In the genomic region with DNA sequence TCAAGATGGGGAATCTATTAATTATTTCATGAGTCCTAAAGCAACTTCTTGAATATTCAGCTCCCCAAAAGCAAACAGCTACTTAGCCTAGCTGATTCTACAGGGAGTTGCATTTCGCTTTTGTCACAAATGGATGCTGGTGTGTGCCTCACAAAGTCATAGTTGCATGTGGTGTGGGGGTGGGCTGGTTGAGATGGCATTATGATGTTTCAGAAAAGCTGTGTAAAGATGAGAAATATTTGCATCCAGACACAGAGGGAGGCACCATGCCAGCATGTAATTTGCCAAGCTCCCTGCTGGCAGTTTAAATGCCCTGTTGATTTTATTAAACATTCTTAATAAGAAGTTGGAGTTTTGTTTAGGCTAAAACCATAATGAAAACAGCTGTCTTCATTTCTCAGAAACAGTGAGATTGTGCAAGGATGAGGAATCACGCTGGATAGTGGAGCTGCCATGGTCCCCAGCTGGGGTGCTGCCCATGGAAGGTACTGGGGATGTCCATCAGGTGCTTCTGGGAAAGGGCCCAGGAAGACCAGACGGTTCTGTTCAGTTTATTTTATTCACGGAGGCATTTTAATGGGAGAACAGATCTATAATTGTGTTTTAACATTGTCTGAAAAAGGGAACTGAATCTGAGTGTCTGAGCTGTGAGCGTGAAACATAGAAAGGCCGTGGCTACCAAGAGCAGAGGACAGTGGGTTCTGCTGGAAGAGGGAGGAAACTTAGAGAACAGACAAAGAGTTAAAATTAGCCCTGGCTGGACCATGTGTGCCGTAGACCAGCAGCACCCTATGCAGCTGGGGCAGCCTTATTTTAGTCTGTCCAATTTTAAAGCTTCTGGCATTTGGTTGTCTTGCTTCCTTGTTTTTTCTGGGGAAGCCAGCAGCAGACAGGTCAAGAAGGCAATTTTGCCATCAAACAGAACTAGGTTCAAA, we compare ENCODE assay signal across 8 cellular contexts.
DNase-seq lines count a peak whose midpoint lies in the region; ATAC-seq and TF ChIP-seq lines count a peak whose summit lies in the region.

No MANE protein-coding gene starts in this region.

- H3K27ac ChIP-seq in adrenal gland: peak overlapping the region in 4 of 5 donors; percentile 15 to 70 (median 50)

- H3K9me3 Mint-ChIP-seq in activated CD8-positive, alpha-beta T cell treated with anti-CD3 and anti-CD28 coated beads for 36 hours: peaks cover 3% of the 10 kb centered on the region
- H3K9me3 Mint-ChIP-seq in activated naive CD8-positive, alpha-beta T cell treated with anti-CD3 and anti-CD28 coated beads for 36 hours: peaks cover 5% of the 10 kb centered on the region
- peaks cover 7% of the 10 kb centered on the region for H3K9me3 Mint-ChIP-seq in activated naive CD8-positive, alpha-beta T cell treated with anti-CD3 and anti-CD28 coated beads, Interleukin-2, amount 50 U/mL, for 24 hours

- no peaks in the 10 kb centered on the region for H3K27me3 ChIP-seq in adrenal gland

- 70 to 76% (median 73%) methylated on average over 7 of the region's 7 CpGs for WGBS in adrenal gland, 4 donors

- TF ChIP-seq CTCF in adrenal gland (IDR thresholded peaks at IDR 0.05): no peak
- no peak for TF ChIP-seq CTCF in activated CD8-positive, alpha-beta T cell treated with anti-CD3 and anti-CD28 coated beads for 36 hours (IDR thresholded peaks at IDR 0.05)

- TF ChIP-seq POLR2A in adrenal gland (IDR thresholded peaks at IDR 0.05): no peak

- peak in 2 of 7 donors; percentile 30 to 54 for DNase-seq in adrenal gland
- DNase-seq in sciatic nerve (ENCODE audit: low spot score): no peak
- DNase-seq in activated CD8-positive, alpha-beta T cell treated with anti-CD3 and anti-CD28 coated beads for 36 hours: no peak
- no peak for DNase-seq in activated naive CD8-positive, alpha-beta T cell treated with anti-CD3 and anti-CD28 coated beads for 36 hours
- no peak for DNase-seq in COLO668 (lab: John Stamatoyannopoulos, UW; ENCODE audit: unreplicated experiment)
- no peak for DNase-seq in activated naive CD8-positive, alpha-beta T cell treated with anti-CD3 and anti-CD28 coated beads, Interleukin-2, amount 50 U/mL, for 24 hours

- H3K4me1 ChIP-seq in adrenal gland (replicated peaks in 1 of 2): peaks cover 0 to 34% of the 10 kb centered on the region in 2 donors

- no peak overlapping the region for H3K4me3 ChIP-seq in adrenal gland

- H3K27ac Mint-ChIP-seq in activated CD8-positive, alpha-beta T cell treated with anti-CD3 and anti-CD28 coated beads for 36 hours: no peak overlapping the region
- H3K27ac Mint-ChIP-seq in activated naive CD8-positive, alpha-beta T cell treated with anti-CD3 and anti-CD28 coated beads for 36 hours: no peak overlapping the region
- no peak overlapping the region for H3K27ac Mint-ChIP-seq in activated naive CD8-positive, alpha-beta T cell treated with anti-CD3 and anti-CD28 coated beads, Interleukin-2, amount 50 U/mL, for 24 hours

- CTCF ChIA-PET in activated CD8-positive, alpha-beta T cell treated with anti-CD3 and anti-CD28 coated beads for 36 hours (lab: Charles Lee): interaction anchor here (0.6 to 6.1 kb wide), 5 partner anchors 9 to 333 kb away, joined by 3 to 56 read pairs (median 4); no protein-coding TSS in a partner anchor

- ATAC-seq in GM18909 (IDR thresholded peaks at IDR 0.05; ENCODE audit: poor library complexity, unreplicated experiment) (peak; percentile 71), HG03025 (IDR thresholded peaks at IDR 0.05; ENCODE audit: low FRiP score, unreplicated experiment) (peak; percentile 60), sciatic nerve (peak; percentile 75)
- no peak for ATAC-seq in activated CD8-positive, alpha-beta T cell treated with anti-CD3 and anti-CD28 coated beads for 36 hours
- ATAC-seq in activated naive CD8-positive, alpha-beta T cell treated with anti-CD3 and anti-CD28 coated beads, Interleukin-2, amount 50 U/mL, for 24 hours: no peak

- no peaks in the 10 kb centered on the region for H3K27me3 Mint-ChIP-seq in activated CD8-positive, alpha-beta T cell treated with anti-CD3 and anti-CD28 coated beads for 36 hours
- no peaks in the 10 kb centered on the region for H3K27me3 Mint-ChIP-seq in activated naive CD8-positive, alpha-beta T cell treated with anti-CD3 and anti-CD28 coated beads for 36 hours
- H3K27me3 Mint-ChIP-seq in activated naive CD8-positive, alpha-beta T cell treated with anti-CD3 and anti-CD28 coated beads, Interleukin-2, amount 50 U/mL, for 24 hours: no peaks in the 10 kb centered on the region

- POLR2A ChIA-PET in activated CD8-positive, alpha-beta T cell treated with anti-CD3 and anti-CD28 coated beads for 36 hours (lab: Charles Lee): interaction anchor here (0.9 to 1.1 kb wide), 2 partner anchors 31 to 63 kb away, joined by 3 to 4 read pairs; no protein-coding TSS in a partner anchor

- no peaks in the 10 kb centered on the region for H3K36me3 ChIP-seq in adrenal gland (replicated peaks in 1 of 2)

- H3K4me1 Mint-ChIP-seq in activated CD8-positive, alpha-beta T cell treated with anti-CD3 and anti-CD28 coated beads for 36 hours (ENCODE audit: low read depth): peaks cover 15% of the 10 kb centered on the region
- H3K4me1 Mint-ChIP-seq in activated naive CD8-positive, alpha-beta T cell treated with anti-CD3 and anti-CD28 coated beads for 36 hours: peaks cover 16% of the 10 kb centered on the region
- peaks cover 17% of the 10 kb centered on the region for H3K4me1 Mint-ChIP-seq in activated naive CD8-positive, alpha-beta T cell treated with anti-CD3 and anti-CD28 coated beads, Interleukin-2, amount 50 U/mL, for 24 hours

- intact Hi-C loops in adrenal gland (cut with DNase I): no loop called here
- intact Hi-C loops in sciatic nerve (cut with DNase I): no loop called here
- intact Hi-C loops in activated CD8-positive, alpha-beta T cell treated with anti-CD3 and anti-CD28 coated beads for 36 hours (cut with micrococcal nuclease): no loop called here

- no peaks in the 10 kb centered on the region for H3K9me3 ChIP-seq in adrenal gland (replicated peaks in 1 of 3)

- H3K4me3 Mint-ChIP-seq in activated CD8-positive, alpha-beta T cell treated with anti-CD3 and anti-CD28 coated beads for 36 hours: no peak overlapping the region
- no peak overlapping the region for H3K4me3 Mint-ChIP-seq in activated naive CD8-positive, alpha-beta T cell treated with anti-CD3 and anti-CD28 coated beads for 36 hours
- no peak overlapping the region for H3K4me3 Mint-ChIP-seq in activated naive CD8-positive, alpha-beta T cell treated with anti-CD3 and anti-CD28 coated beads, Interleukin-2, amount 50 U/mL, for 24 hours

- H3K36me3 Mint-ChIP-seq in activated CD8-positive, alpha-beta T cell treated with anti-CD3 and anti-CD28 coated beads for 36 hours (ENCODE audit: low read depth): peaks cover 25% of the 10 kb centered on the region
- H3K36me3 Mint-ChIP-seq in activated naive CD8-positive, alpha-beta T cell treated with anti-CD3 and anti-CD28 coated beads for 36 hours: peaks cover 51% of the 10 kb centered on the region
- H3K36me3 Mint-ChIP-seq in activated naive CD8-positive, alpha-beta T cell treated with anti-CD3 and anti-CD28 coated beads, Interleukin-2, amount 50 U/mL, for 24 hours (ENCODE audit: low read depth): peaks cover 6% of the 10 kb centered on the region

Comparison
In these comparisons a context has a peak if more than half of its experiments do, and no peak if none do; other contexts are left out.
1. ATAC-seq: peak in GM18909 (single experiment), HG03025 (single experiment) and sciatic nerve (single experiment); none in activated CD8-positive, alpha-beta T cell treated with anti-CD3 and anti-CD28 coated beads for 36 hours (single experiment) and activated naive CD8-positive, alpha-beta T cell treated with anti-CD3 and anti-CD28 coated beads, Interleukin-2, amount 50 U/mL, for 24 hours (single experiment).